In genomic region chr12:57224973-57225679, GRCh38 we compare ENCODE assay signal across 1 cellular context.
A peak's percentile ranks its signal among the peaks of the same experiment; 100 is the strongest.
TF ChIP-seq lines count a peak whose summit lies in the region.

No MANE protein-coding gene starts in this region.

TF ChIP-seq in HepG2, 621 proteins besides CTCF, POLR2A, EP300 and RAD21 (continued from another document and continues in another):
- no peak for TF ChIP-seq ZNF512 (CRISPR knock-in tag; IDR thresholded peaks at IDR 0.05)
- TF ChIP-seq XRCC5 (optimal IDR thresholded peaks at IDR 0.05; ENCODE audit: low read length), result peak; percentile 29
- TF ChIP-seq CERS6 (CRISPR knock-in tag; IDR thresholded peaks at IDR 0.05), result no peak
- TF ChIP-seq HMGXB3 (CRISPR knock-in tag; IDR thresholded peaks at IDR 0.05; ENCODE audit: borderline replicate concordance), result no peak
- TF ChIP-seq ZNF841 (CRISPR knock-in tag; IDR thresholded peaks at IDR 0.05; ENCODE audit: borderline replicate concordance), result no peak
- TF ChIP-seq IKZF1 (IDR thresholded peaks at IDR 0.05), result no peak
- no peak for TF ChIP-seq SMYD3 (CRISPR knock-in tag; IDR thresholded peaks at IDR 0.05)
- no peak for TF ChIP-seq FIP1L1 (IDR thresholded peaks at IDR 0.05; ENCODE audit: borderline replicate concordance, insufficient read depth, low read depth, low read length)
- TF ChIP-seq THAP11 (CRISPR knock-in tag; IDR thresholded peaks at IDR 0.05), result peak; percentile 37
- TF ChIP-seq ZBTB42 (CRISPR knock-in tag; IDR thresholded peaks at IDR 0.05), result no peak
- TF ChIP-seq KLF12 (CRISPR knock-in tag; IDR thresholded peaks at IDR 0.05; ENCODE audit: borderline replicate concordance), result 0 out of 2 replicates have a peak, but pooled peaks have one; percentile 44
- no peak for TF ChIP-seq DNMT1 (CRISPR knock-in tag; IDR thresholded peaks at IDR 0.05)
- no peak for TF ChIP-seq MEF2D (CRISPR knock-in tag; IDR thresholded peaks at IDR 0.05)
- no peak for TF ChIP-seq TEF (CRISPR knock-in tag; IDR thresholded peaks at IDR 0.05)
- TF ChIP-seq HOXA5 (CRISPR knock-in tag; IDR thresholded peaks at IDR 0.05), result no peak
- no peak for TF ChIP-seq ZNF616 (CRISPR knock-in tag; IDR thresholded peaks at IDR 0.05; ENCODE audit: low read depth)
- no peak for TF ChIP-seq IRF9 (CRISPR knock-in tag; IDR thresholded peaks at IDR 0.05; ENCODE audit: borderline replicate concordance)
- TF ChIP-seq ZNF800 (CRISPR knock-in tag; IDR thresholded peaks at IDR 0.05), result 0 out of 2 replicates have a peak, but pooled peaks have one; percentile 76
- TF ChIP-seq ZNF496 (CRISPR knock-in tag; IDR thresholded peaks at IDR 0.05; ENCODE audit: insufficient replicate concordance), result no peak
- no peak for TF ChIP-seq ZBTB4 (CRISPR knock-in tag; IDR thresholded peaks at IDR 0.05; ENCODE audit: borderline replicate concordance)
- TF ChIP-seq ZNF737 (CRISPR knock-in tag; IDR thresholded peaks at IDR 0.05; ENCODE audit: borderline replicate concordance), result no peak
- TF ChIP-seq MXD3 (CRISPR knock-in tag; IDR thresholded peaks at IDR 0.05), result 0 out of 2 replicates have a peak, but pooled peaks have one; percentile 43
- TF ChIP-seq ZNF850 (CRISPR knock-in tag; conservative IDR thresholded peaks at IDR 0.05), result no peak
- TF ChIP-seq THYN1 (CRISPR knock-in tag; IDR thresholded peaks at IDR 0.05; ENCODE audit: borderline replicate concordance, low read depth), result no peak
- peak; percentile 74 for TF ChIP-seq UBTF (CRISPR knock-in tag; IDR thresholded peaks at IDR 0.05)
- TF ChIP-seq ZBTB1 (CRISPR knock-in tag; IDR thresholded peaks at IDR 0.05; ENCODE audit: borderline replicate concordance), result no peak
- peak; percentile 74 for TF ChIP-seq ZFX (CRISPR knock-in tag; IDR thresholded peaks at IDR 0.05; ENCODE audit: low read depth)
- TF ChIP-seq LCORL (IDR thresholded peaks at IDR 0.05), result peak; percentile 67; the same call in 1 of the 2 replicates
- TF ChIP-seq LCORL (CRISPR knock-in tag; IDR thresholded peaks at IDR 0.05), result no peak
- no peak for TF ChIP-seq NRL (CRISPR knock-in tag; IDR thresholded peaks at IDR 0.05; ENCODE audit: borderline replicate concordance)
- no peak for TF ChIP-seq HNRNPH1 (optimal IDR thresholded peaks at IDR 0.05; ENCODE audit: low read depth, low read length)
- no peak for TF ChIP-seq SKIL (CRISPR knock-in tag; IDR thresholded peaks at IDR 0.05; ENCODE audit: borderline replicate concordance)
- TF ChIP-seq ZBTB3 (CRISPR knock-in tag; IDR thresholded peaks at IDR 0.05; ENCODE audit: borderline replicate concordance, low read depth), result no peak
- TF ChIP-seq ZNF891 (CRISPR knock-in tag; IDR thresholded peaks at IDR 0.05), result no peak
